In genomic region chr13:62300021-62300420, GRCh38 we compare ENCODE assay signal across 1 cellular context.
TF ChIP-seq lines count a peak whose summit lies in the region.

No MANE protein-coding gene starts in this region.

TF ChIP-seq in HCT116, 20 proteins besides CTCF, POLR2A, EP300 and RAD21 (continued from another document):
- TF ChIP-seq ZNF274 (IDR thresholded peaks at IDR 0.05; ENCODE audit: low read depth, low read length), result no peak
- TF ChIP-seq CEBPB (IDR thresholded peaks at IDR 0.05; ENCODE audit: low read depth), result no peak
- no peak for TF ChIP-seq MAX (IDR thresholded peaks at IDR 0.05)
- no peak for TF ChIP-seq FOSL1 (IDR thresholded peaks at IDR 0.05; ENCODE audit: low read depth)
- TF ChIP-seq SIN3A (IDR thresholded peaks at IDR 0.05; ENCODE audit: low read depth), result no peak
- no peak for TF ChIP-seq EZH2 (IDR thresholded peaks at IDR 0.05)
- TF ChIP-seq ELF1 (IDR thresholded peaks at IDR 0.05; ENCODE audit: borderline replicate concordance, low read depth), result no peak
